27 cellular contexts compared by ENCODE assay signal in genomic region chr18:28922936-28923335, GRCh38.
"Had no signal": no experiment of that assay in that cellular context is flagged by ENCODE, and none has a peak within 500 bp of the region (broad histone marks: within the 10 kb centered on the region; RNA-seq: fewer than 3 reads in every experiment).

No MANE protein-coding gene starts in this region.

- H3K9me3 ChIP-seq: suprapubic skin, testis, thoracic aorta, thyroid gland, tibial artery, tibial nerve, transverse colon, upper lobe of left lung, upper lobe of right lung, uterus, vagina had no signal

- DNase-seq: stimulated activated CD4-positive, alpha-beta T cell treated with anti-CD3 and anti-CD28 coated beads, Interleukin-2, amount 100 ng/mL, for 48 hours; stimulated activated CD4-positive, alpha-beta T cell treated with anti-CD3 and anti-CD28 coated beads, Interleukin-4, amount 100 ng/mL, for 1 hour; stimulated activated CD4-positive, alpha-beta T cell treated with anti-CD3 and anti-CD28 coated beads, Interleukin-4, amount 100 ng/mL, for 24 hours; stimulated activated CD4-positive, alpha-beta T cell treated with anti-CD3 and anti-CD28 coated beads, Interleukin-4, amount 100 ng/mL, for 4 hours; stimulated activated CD8-positive, alpha-beta memory T cell treated with anti-CD3 and anti-CD28 coated beads, Interleukin-4, amount 100 ng/mL, for 48 hours; stimulated activated naive B cell treated with anti-CD40 and anti-IgM and Interleukin-4, amounts not matched to agents 10 μg/mL and 1 μg/mL and 100 μg/mL, for 72 hours; stimulated activated naive CD4-positive, alpha-beta T cell; stimulated activated naive CD4-positive, alpha-beta T cell treated with Interleukin-2 at 50 U/mL for 16 hours; stimulated activated naive CD8-positive, alpha-beta T cell treated with anti-CD3 and anti-CD28 coated beads, Interleukin-15, amount 100 ng/mL, for 72 hours; stimulated activated naive CD8-positive, alpha-beta T cell treated with anti-CD3 and anti-CD28 coated beads, Interleukin-15, Interleukin-2, amounts not matched to agents 100 U/mL and 50 U/mL, for 24 hours; stomach; substantia nigra; testis; thyroid gland; tibial artery; transverse colon; trophoblast cell; upper lobe of left lung; upper lobe of right lung; uterus had no signal

- H3K27ac ChIP-seq: stomach, suprapubic skin, testis, thoracic aorta, thyroid gland, tibial artery, tibial nerve, transverse colon, upper lobe of left lung, upper lobe of right lung, uterus, vagina had no signal

- H3K36me3 ChIP-seq: stomach, suprapubic skin, thoracic aorta, thyroid gland, tibial artery, tibial nerve, transverse colon, upper lobe of left lung, upper lobe of right lung, uterus, vagina had no signal

- H3K4me3 ChIP-seq: stomach, suprapubic skin, testis, thoracic aorta, thyroid gland, tibial artery, tibial nerve, transverse colon, upper lobe of left lung, upper lobe of right lung, uterus, vagina had no signal

- ATAC-seq: stimulated activated effector memory CD8-positive, alpha-beta T cell treated with anti-CD3 and anti-CD28 coated beads, Interleukin-12 subunit alpha, Interleukin-12 subunit beta, amount 100 ng/mL, for 72 hours; stimulated activated memory B cell treated with anti-CD40 and anti-IgM and Interleukin-4, amounts not matched to agents 10 μg/mL and 1 μg/mL and 100 μg/mL, for 72 hours; stimulated activated naive B cell treated with anti-CD40 and anti-IgM and Interleukin-4, amounts not matched to agents 10 μg/mL and 1 μg/mL and 100 μg/mL, for 72 hours; stimulated activated naive CD8-positive, alpha-beta T cell treated with anti-CD3 and anti-CD28 coated beads, Interleukin-15, amount 100 ng/mL, for 72 hours; stimulated activated naive CD8-positive, alpha-beta T cell treated with anti-CD3 and anti-CD28 coated beads, Interleukin-15, Interleukin-2, amounts not matched to agents 100 U/mL and 50 U/mL, for 24 hours; upper lobe of right lung had no signal

- H3K27me3 ChIP-seq: stomach, suprapubic skin, testis, thyroid gland, tibial artery, tibial nerve, transverse colon, upper lobe of left lung, upper lobe of right lung, uterus, vagina had no signal

- FAIRE-seq: urothelium cell line had no signal

- H3K4me1 ChIP-seq: stomach, suprapubic skin, testis, thyroid gland, tibial artery, tibial nerve, transverse colon, upper lobe of left lung, upper lobe of right lung, uterus, vagina had no signal
